In genomic region chr15:56919708-56920637, GRCh38 we compare ENCODE assay signal across 8 cellular contexts. TPM values are rescaled to one million over a fixed set of nuclear protein-coding genes. Genes with fewer than 3 reads are reported as not detected.
A peak's percentile ranks its signal among the peaks of the same experiment; 100 is the strongest.
DNase-seq lines count a peak whose midpoint lies in the region; ATAC-seq and TF ChIP-seq lines count a peak whose summit lies in the region.

No MANE protein-coding gene starts in this region.

- H3K36me3 Mint-ChIP-seq in naive thymus-derived CD4-positive, alpha-beta T cell, result peaks cover 0 to 11% (median 6%) of the 10 kb centered on the region in 5 donors

- POLR2A ChIA-PET in naive thymus-derived CD4-positive, alpha-beta T cell (lab: Charles Lee), result interaction anchor here (0.6 to 3.6 kb wide), 4 partner anchors 10 to 187 kb away, joined by 3 to 38 read pairs (median 8); partner anchors contain the start of gene ZNF280D

- intact Hi-C loops in naive thymus-derived CD4-positive, alpha-beta T cell (cut with micrococcal nuclease), result loop anchor here (1.0 to 10.0 kb wide), 7 partner anchors 157 to 787 kb away; partner anchors contain the start of genes POLR2M (in 1 of the 2) and RFX7 (in 1 of the 2)
- intact Hi-C loops in vagina (cut with DNase I), result loop anchor here (2.0 to 10.0 kb wide), 2 partner anchors 187 to 215 kb away; partner anchors contain the start of gene ZNF280D

- H3K9me3 Mint-ChIP-seq in naive thymus-derived CD4-positive, alpha-beta T cell, result peaks cover 0 to 3% (median 0%) of the 10 kb centered on the region in 11 donors

- H3K4me1 Mint-ChIP-seq in naive thymus-derived CD4-positive, alpha-beta T cell, result peaks cover 23 to 70% (median 52%) of the 10 kb centered on the region in 7 donors

- ATAC-seq in GM21717 (IDR thresholded peaks at IDR 0.05; ENCODE audit: unreplicated experiment), result peak; percentile 5
- no peak for ATAC-seq in naive thymus-derived CD4-positive, alpha-beta T cell

- H3K27me3 ChIP-seq in MG63 (no peaks in the 10 kb centered on the region), vagina (no peaks in the 10 kb centered on the region)
- no peaks in the 10 kb centered on the region for H3K27me3 ChIP-seq in naive thymus-derived CD4-positive, alpha-beta T cell (ENCODE audit: control insufficient read depth in 2 of 2, insufficient read depth in 2 of 2, low read length in 2 of 2)

- H3K4me3 Mint-ChIP-seq in naive thymus-derived CD4-positive, alpha-beta T cell, result peak overlapping the region; percentile 89 to 95 (median 92)

- H3K36me3 ChIP-seq in MG63 (peaks cover 50% of the 10 kb centered on the region), vagina (no peaks in the 10 kb centered on the region)
- peaks cover 0 to 8% (median 6%) of the 10 kb centered on the region in 3 experiments for H3K36me3 ChIP-seq in naive thymus-derived CD4-positive, alpha-beta T cell (ENCODE audit: control insufficient read depth in 2 of 3, insufficient read depth in 3 of 3, low read length in 3 of 3)

- no peaks in the 10 kb centered on the region for H3K9me3 ChIP-seq in MG63
- no peaks in the 10 kb centered on the region for H3K9me3 ChIP-seq in naive thymus-derived CD4-positive, alpha-beta T cell (ENCODE audit: control insufficient read depth in 2 of 3, low read length in 3 of 3)
- no peaks in the 10 kb centered on the region for H3K9me3 ChIP-seq in vagina

- H3K27ac Mint-ChIP-seq in naive thymus-derived CD4-positive, alpha-beta T cell, result peak overlapping the region; percentile 76 to 94 (median 90)

- TF ChIP-seq POLR2A in erythroblast (IDR thresholded peaks at IDR 0.05; ENCODE audit: low read length) (peak; percentile 22), vagina (IDR thresholded peaks at IDR 0.05) (no peak)

- CTCF ChIA-PET in naive thymus-derived CD4-positive, alpha-beta T cell (lab: Charles Lee), result interaction anchor here (0.6 to 0.7 kb wide), 2 partner anchors 50 to 296 kb away, joined by 3 read pairs; no protein-coding TSS in a partner anchor

- peak overlapping the region; percentile 98 for H3K4me3 ChIP-seq in MG63
- peak overlapping the region; percentile 91 for H3K4me3 ChIP-seq in naive thymus-derived CD4-positive, alpha-beta T cell (ENCODE audit: low read length)
- peak overlapping the region; percentile 69 to 80 for H3K4me3 ChIP-seq in vagina

- peaks cover 14 to 32% of the 10 kb centered on the region in 2 donors for H3K4me1 ChIP-seq in naive thymus-derived CD4-positive, alpha-beta T cell (ENCODE audit: control insufficient read depth in 2 of 2, insufficient read depth in 2 of 2, low read length in 2 of 2)
- H3K4me1 ChIP-seq in vagina, result peaks cover 70% of the 10 kb centered on the region

- peak; percentile 48 for DNase-seq in Daoy (ENCODE audit: low read depth)
- DNase-seq in MG63, result peak; percentile 24
- DNase-seq in activated CD8-positive, alpha-beta memory T cell treated with anti-CD3 and anti-CD28 coated beads for 24 hours, result peak; percentile 73
- peak; percentile 67 to 79 for DNase-seq in erythroblast (lab: John Stamatoyannopoulos, UW)
- DNase-seq in naive thymus-derived CD4-positive, alpha-beta T cell, result peak in 6 of 9 donors; percentile 7 to 49 (median 10)
- DNase-seq in vagina (ENCODE audit: extremely low spot score in 2 of 2), result no peak
- no peak for DNase-seq in T1000 (lab: John Stamatoyannopoulos, UW)

- no peaks in the 10 kb centered on the region for H3K27me3 Mint-ChIP-seq in naive thymus-derived CD4-positive, alpha-beta T cell

- TF ChIP-seq CTCF in vagina (IDR thresholded peaks at IDR 0.05), result no peak

- peak overlapping the region; percentile 86 for H3K27ac ChIP-seq in naive thymus-derived CD4-positive, alpha-beta T cell (ENCODE audit: low read depth, low read length)
- peak overlapping the region; percentile 96 for H3K27ac ChIP-seq in vagina

RNA-seq across cellular contexts. Expression of gene TCF12, which starts 1.5 kb away (rescaled TPM):
- 44.4 and 200 TPM in 2 replicates for total RNA-seq in Daoy (2014; rRNA removed; shearing (Covaris generic))
- total RNA-seq in MG63 (2014; rRNA removed; shearing (Covaris generic); ENCODE audit: low replicate concordance), result 48.8 and 63.6 TPM in 2 replicates
- 10 to 100 TPM; 71.5 to 99.4 (median 84.0) TPM for total RNA-seq in naive thymus-derived CD4-positive, alpha-beta T cell
- 10 to 100 TPM; 51.3 to 72.1 TPM for polyA plus RNA-seq in naive thymus-derived CD4-positive, alpha-beta T cell
- 138 TPM for total RNA-seq in vagina

Comparison
In these comparisons a context has a peak if more than half of its experiments do, and no peak if none do; other contexts are left out.
1. DNase-seq: peak in Daoy (single experiment), MG63 (single experiment), activated CD8-positive, alpha-beta memory T cell treated with anti-CD3 and anti-CD28 coated beads for 24 hours (single experiment), erythroblast (2 of 2) and naive thymus-derived CD4-positive, alpha-beta T cell (6 of 9); none in vagina (0 of 2) and T1000 (single experiment).
2. Peak in every context shown above with its lines, with median percentiles within 50 percentile points of each other: H3K4me3 ChIP-seq.